ENCODE assay signal across 14 cellular contexts in the genomic region with DNA sequence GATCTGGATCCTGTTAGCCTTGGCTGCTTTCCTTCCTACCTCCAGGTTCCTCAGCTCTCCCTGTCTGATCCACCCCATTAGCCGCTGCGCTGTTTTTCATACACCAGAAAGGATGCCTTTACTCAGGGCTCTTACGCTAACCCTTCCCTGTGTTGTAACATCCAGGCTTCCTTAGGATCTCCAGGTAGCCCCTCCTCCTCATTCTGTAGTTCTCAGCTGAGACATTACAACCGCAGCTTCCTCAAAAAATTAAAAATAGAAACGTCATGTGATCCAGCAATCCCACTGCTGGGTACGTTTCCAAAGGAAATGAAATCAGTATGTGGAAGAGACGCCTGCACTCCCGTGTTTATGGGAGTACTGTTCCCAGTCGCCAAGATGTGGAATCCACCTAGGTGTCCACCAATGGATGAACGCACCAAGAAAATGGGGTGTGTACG. TPM values are rescaled to one million over a fixed set of nuclear protein-coding genes. Genes with fewer than 3 reads are reported as not detected.
DNase-seq lines count a peak whose midpoint lies in the region; ATAC-seq and TF ChIP-seq lines count a peak whose summit lies in the region.
"Had no signal": no experiment of that assay in that cellular context is flagged by ENCODE, and none has a peak within 500 bp of the region (broad histone marks: within the 10 kb centered on the region; RNA-seq: fewer than 3 reads in every experiment).

No MANE protein-coding gene starts in this region.

- in situ Hi-C loops in ACHN (cut with HindIII; ENCODE audit: low pct_ligation_motif_present, low pct_unique_long_range_greater_than_20kb, low sequenced_read_pairs): no loop called here

- H3K4me3 Mint-ChIP-seq in glutamatergic neuron (ENCODE audit: unreplicated experiment): peak overlapping the region; percentile 4
- H3K4me3 Mint-ChIP-seq: activated naive CD8-positive, alpha-beta T cell treated with anti-CD3 and anti-CD28 coated beads, Interleukin-2, amount 50 U/mL, for 24 hours; T-helper 2 cell treated with Interferon-gamma antibody and Interleukin-4, amounts not matched to agents 5 μg/mL and 100 μg/mL, for 36 hours had no signal

- H3K36me3 Mint-ChIP-seq in glutamatergic neuron (ENCODE audit: unreplicated experiment): peaks cover 5% of the 10 kb centered on the region

- H3K27ac Mint-ChIP-seq in glutamatergic neuron (ENCODE audit: unreplicated experiment): no peak overlapping the region
- H3K27ac Mint-ChIP-seq: activated naive CD8-positive, alpha-beta T cell treated with anti-CD3 and anti-CD28 coated beads, Interleukin-2, amount 50 U/mL, for 24 hours; T-helper 2 cell treated with Interferon-gamma antibody and Interleukin-4, amounts not matched to agents 5 μg/mL and 100 μg/mL, for 36 hours had no signal

- H3K4me1 Mint-ChIP-seq in glutamatergic neuron (ENCODE audit: low read depth, unreplicated experiment): peaks cover 12% of the 10 kb centered on the region

- peaks cover 14% of the 10 kb centered on the region for H3K27me3 Mint-ChIP-seq in glutamatergic neuron (ENCODE audit: unreplicated experiment)

- TF ChIP-seq CTCF in glutamatergic neuron (IDR thresholded peaks at IDR 0.05; ENCODE audit: partially characterized antibody, unreplicated experiment): no peak

- ATAC-seq in SK-N-SH treated with all-trans-retinoic acid at 6 μM for 48 hours: peak; percentile 69
- ATAC-seq in HG03196 (IDR thresholded peaks at IDR 0.05; ENCODE audit: unreplicated experiment): no peak
- ATAC-seq in HG03457 (IDR thresholded peaks at IDR 0.05; ENCODE audit: unreplicated experiment): no peak
- ATAC-seq: activated naive CD8-positive, alpha-beta T cell treated with anti-CD3 and anti-CD28 coated beads, Interleukin-2, amount 50 U/mL, for 24 hours had no signal

- H3K9me3 Mint-ChIP-seq in glutamatergic neuron (ENCODE audit: unreplicated experiment): peaks cover 13% of the 10 kb centered on the region
- H3K9me3 Mint-ChIP-seq: activated naive CD8-positive, alpha-beta T cell treated with anti-CD3 and anti-CD28 coated beads, Interleukin-2, amount 50 U/mL, for 24 hours; T-helper 2 cell treated with Interferon-gamma antibody and Interleukin-4, amounts not matched to agents 5 μg/mL and 100 μg/mL, for 36 hours had no signal

- DNase-seq in GM04504 (ENCODE audit: low read depth) (peak; percentile 72), glutamatergic neuron (no peak), stromal cell of bone marrow (ENCODE audit: low read depth) (peak; percentile 74), NCI-H446 (lab: John Stamatoyannopoulos, UW) (no peak), ACHN (no peak)
- DNase-seq: activated naive CD8-positive, alpha-beta T cell treated with anti-CD3 and anti-CD28 coated beads, Interleukin-2, amount 50 U/mL, for 24 hours; DMS53 had no signal

TF ChIP-seq in SK-N-SH treated with all-trans-retinoic acid at 6 μM for 48 hours, 23 proteins besides CTCF, POLR2A, EP300 and RAD21:
- TF ChIP-seq, protein P1, sequence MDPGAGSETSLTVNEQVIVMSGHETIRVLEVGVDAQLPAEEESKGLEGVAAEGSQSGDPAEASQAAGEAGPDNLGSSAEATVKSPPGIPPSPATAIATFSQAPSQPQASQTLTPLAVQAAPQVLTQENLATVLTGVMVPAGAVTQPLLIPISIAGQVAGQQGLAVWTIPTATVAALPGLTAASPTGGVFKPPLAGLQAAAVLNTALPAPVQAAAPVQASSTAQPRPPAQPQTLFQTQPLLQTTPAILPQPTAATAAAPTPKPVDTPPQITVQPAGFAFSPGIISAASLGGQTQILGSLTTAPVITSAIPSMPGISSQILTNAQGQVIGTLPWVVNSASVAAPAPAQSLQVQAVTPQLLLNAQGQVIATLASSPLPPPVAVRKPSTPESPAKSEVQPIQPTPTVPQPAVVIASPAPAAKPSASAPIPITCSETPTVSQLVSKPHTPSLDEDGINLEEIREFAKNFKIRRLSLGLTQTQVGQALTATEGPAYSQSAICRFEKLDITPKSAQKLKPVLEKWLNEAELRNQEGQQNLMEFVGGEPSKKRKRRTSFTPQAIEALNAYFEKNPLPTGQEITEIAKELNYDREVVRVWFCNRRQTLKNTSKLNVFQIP (CRISPR knock-in tag; IDR thresholded peaks at IDR 0.05; ENCODE audit: borderline replicate concordance, low read depth): no peak
- TF ChIP-seq, protein P2, sequence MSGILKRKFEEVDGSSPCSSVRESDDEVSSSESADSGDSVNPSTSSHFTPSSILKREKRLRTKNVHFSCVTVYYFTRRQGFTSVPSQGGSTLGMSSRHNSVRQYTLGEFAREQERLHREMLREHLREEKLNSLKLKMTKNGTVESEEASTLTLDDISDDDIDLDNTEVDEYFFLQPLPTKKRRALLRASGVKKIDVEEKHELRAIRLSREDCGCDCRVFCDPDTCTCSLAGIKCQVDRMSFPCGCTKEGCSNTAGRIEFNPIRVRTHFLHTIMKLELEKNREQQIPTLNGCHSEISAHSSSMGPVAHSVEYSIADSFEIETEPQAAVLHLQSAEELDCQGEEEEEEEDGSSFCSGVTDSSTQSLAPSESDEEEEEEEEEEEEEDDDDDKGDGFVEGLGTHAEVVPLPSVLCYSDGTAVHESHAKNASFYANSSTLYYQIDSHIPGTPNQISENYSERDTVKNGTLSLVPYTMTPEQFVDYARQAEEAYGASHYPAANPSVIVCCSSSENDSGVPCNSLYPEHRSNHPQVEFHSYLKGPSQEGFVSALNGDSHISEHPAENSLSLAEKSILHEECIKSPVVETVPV (CRISPR knock-in tag; IDR thresholded peaks at IDR 0.05): no peak
- no peak for TF ChIP-seq ZC3H10 (CRISPR knock-in tag; IDR thresholded peaks at IDR 0.05)
- TF ChIP-seq ZFP3 (CRISPR knock-in tag; IDR thresholded peaks at IDR 0.05): no peak
- no peak for TF ChIP-seq TCF4 (CRISPR knock-in tag; IDR thresholded peaks at IDR 0.05; ENCODE audit: borderline replicate concordance)
- no peak for TF ChIP-seq ZFP30 (CRISPR knock-in tag; IDR thresholded peaks at IDR 0.05)
- no peak for TF ChIP-seq SNAI2 (CRISPR knock-in tag; IDR thresholded peaks at IDR 0.05)
- TF ChIP-seq ZNF70 (CRISPR knock-in tag; IDR thresholded peaks at IDR 0.05): no peak
- TF ChIP-seq BACH2 (CRISPR knock-in tag; IDR thresholded peaks at IDR 0.05; ENCODE audit: borderline replicate concordance): no peak
- TF ChIP-seq OSR1 (CRISPR knock-in tag; IDR thresholded peaks at IDR 0.05): no peak
- TF ChIP-seq ZNF8 (CRISPR knock-in tag; IDR thresholded peaks at IDR 0.05): no peak
- no peak for TF ChIP-seq ZNF565 (CRISPR knock-in tag; conservative IDR thresholded peaks at IDR 0.05; ENCODE audit: low read depth)
- TF ChIP-seq, protein P3, sequence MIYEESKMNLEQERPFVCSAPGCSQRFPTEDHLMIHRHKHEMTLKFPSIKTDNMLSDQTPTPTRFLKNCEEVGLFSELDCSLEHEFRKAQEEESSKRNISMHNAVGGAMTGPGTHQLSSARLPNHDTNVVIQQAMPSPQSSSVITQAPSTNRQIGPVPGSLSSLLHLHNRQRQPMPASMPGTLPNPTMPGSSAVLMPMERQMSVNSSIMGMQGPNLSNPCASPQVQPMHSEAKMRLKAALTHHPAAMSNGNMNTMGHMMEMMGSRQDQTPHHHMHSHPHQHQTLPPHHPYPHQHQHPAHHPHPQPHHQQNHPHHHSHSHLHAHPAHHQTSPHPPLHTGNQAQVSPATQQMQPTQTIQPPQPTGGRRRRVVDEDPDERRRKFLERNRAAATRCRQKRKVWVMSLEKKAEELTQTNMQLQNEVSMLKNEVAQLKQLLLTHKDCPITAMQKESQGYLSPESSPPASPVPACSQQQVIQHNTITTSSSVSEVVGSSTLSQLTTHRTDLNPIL (CRISPR knock-in tag; IDR thresholded peaks at IDR 0.05; ENCODE audit: low read depth): no peak
- no peak for TF ChIP-seq TOX (CRISPR knock-in tag; IDR thresholded peaks at IDR 0.05; ENCODE audit: borderline replicate concordance)
- TF ChIP-seq ESRRG (CRISPR knock-in tag; IDR thresholded peaks at IDR 0.05): no peak
- TF ChIP-seq, protein P4, sequence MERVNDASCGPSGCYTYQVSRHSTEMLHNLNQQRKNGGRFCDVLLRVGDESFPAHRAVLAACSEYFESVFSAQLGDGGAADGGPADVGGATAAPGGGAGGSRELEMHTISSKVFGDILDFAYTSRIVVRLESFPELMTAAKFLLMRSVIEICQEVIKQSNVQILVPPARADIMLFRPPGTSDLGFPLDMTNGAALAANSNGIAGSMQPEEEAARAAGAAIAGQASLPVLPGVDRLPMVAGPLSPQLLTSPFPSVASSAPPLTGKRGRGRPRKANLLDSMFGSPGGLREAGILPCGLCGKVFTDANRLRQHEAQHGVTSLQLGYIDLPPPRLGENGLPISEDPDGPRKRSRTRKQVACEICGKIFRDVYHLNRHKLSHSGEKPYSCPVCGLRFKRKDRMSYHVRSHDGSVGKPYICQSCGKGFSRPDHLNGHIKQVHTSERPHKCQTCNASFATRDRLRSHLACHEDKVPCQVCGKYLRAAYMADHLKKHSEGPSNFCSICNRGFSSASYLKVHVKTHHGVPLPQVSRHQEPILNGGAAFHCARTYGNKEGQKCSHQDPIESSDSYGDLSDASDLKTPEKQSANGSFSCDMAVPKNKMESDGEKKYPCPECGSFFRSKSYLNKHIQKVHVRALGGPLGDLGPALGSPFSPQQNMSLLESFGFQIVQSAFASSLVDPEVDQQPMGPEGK (CRISPR knock-in tag; IDR thresholded peaks at IDR 0.05; ENCODE audit: borderline replicate concordance): no peak
- no peak for TF ChIP-seq GLIS3 (CRISPR knock-in tag; IDR thresholded peaks at IDR 0.05)
- no peak for TF ChIP-seq ISL1 (CRISPR knock-in tag; IDR thresholded peaks at IDR 0.05)

RNA-seq across cellular contexts. Expression of a gene that starts 18.4 kb away (rescaled TPM):
- total RNA-seq in glutamatergic neuron (ENCODE audit: unreplicated experiment): 61.5 TPM

RNA-seq across cellular contexts. Expression of a gene that starts 25.1 kb away (rescaled TPM):
- total RNA-seq in glutamatergic neuron (ENCODE audit: unreplicated experiment): 0.12 TPM
- total RNA-seq: epithelial cell of proximal tubule, LHCN-M2 had no signal

RNA-seq across cellular contexts. Expression of a gene that starts 32.7 kb away (rescaled TPM):
- 33.1 TPM for total RNA-seq in glutamatergic neuron (ENCODE audit: unreplicated experiment)
- total RNA-seq: LHCN-M2, mesenteric fat pad had no signal

RNA-seq across cellular contexts. Expression of a gene that starts 59.8 kb away (rescaled TPM):
- 60.4 TPM for total RNA-seq in glutamatergic neuron (ENCODE audit: unreplicated experiment)
- total RNA-seq: epithelial cell of proximal tubule, mesenteric fat pad had no signal

Comparison
In these comparisons a context has a peak if more than half of its experiments do, and no peak if none do; other contexts are left out.
1. DNase-seq: peak in GM04504 (single experiment) and stromal cell of bone marrow (single experiment); none in glutamatergic neuron (single experiment), NCI-H446 (0 of 2) and ACHN (single experiment).